ENCODE assay signal across 19 cellular contexts in genomic region chr17:50275279-50275678, GRCh38. TPM values are rescaled to one million over a fixed set of nuclear protein-coding genes. Genes with fewer than 3 reads are reported as not detected.
DNase-seq lines count a peak whose midpoint lies in the region; ATAC-seq and TF ChIP-seq lines count a peak whose summit lies in the region.
"Had no signal": no experiment of that assay in that cellular context is flagged by ENCODE, and none has a peak within 500 bp of the region (broad histone marks: within the 10 kb centered on the region; RNA-seq: fewer than 3 reads in every experiment).

No MANE protein-coding gene starts in this region.

- no peaks in the 10 kb centered on the region for H3K27me3 ChIP-seq in NT2/D1 (ENCODE audit: insufficient read depth, insufficient read length)
- H3K27me3 ChIP-seq in neural progenitor cell = peaks cover 23% of the 10 kb centered on the region
- no peaks in the 10 kb centered on the region for H3K27me3 ChIP-seq in testis
- H3K27me3 ChIP-seq: brain microvascular endothelial cell, uterus had no signal

- peaks cover 12% of the 10 kb centered on the region for H3F3A ChIP-seq in neural progenitor cell (ENCODE audit: low read depth)

- H3K79me2 ChIP-seq in neural progenitor cell (ENCODE audit: low read depth) = no peaks in the 10 kb centered on the region

- H3K4me1 ChIP-seq in NT2/D1 (ENCODE audit: insufficient read depth, insufficient read length) (peaks cover 29% of the 10 kb centered on the region), neural progenitor cell (peaks cover 24% of the 10 kb centered on the region), testis (peaks cover 11% of the 10 kb centered on the region)

- peaks cover 17% of the 10 kb centered on the region for H3K36me3 Mint-ChIP-seq in Calu3 (ENCODE audit: insufficient read depth, unreplicated experiment)
- H3K36me3 Mint-ChIP-seq in neural progenitor cell = no peaks in the 10 kb centered on the region
- H3K36me3 Mint-ChIP-seq: CD8-positive, alpha-beta memory T cell had no signal

- H3K27me3 Mint-ChIP-seq in Calu3 (ENCODE audit: unreplicated experiment) (peaks cover 30% of the 10 kb centered on the region), neural progenitor cell (ENCODE audit: insufficient read depth, low read depth) (peaks cover 8% of the 10 kb centered on the region)

- WGBS in testis, 2 donors = 65 to 81% methylated on average over 6 to 7 of the region's 7 CpGs

- TSS peak; percentile 46 for BruUV-seq in Calu3 (replicated peaks; lab: Mats Ljungman, UMichigan)

- DNase-seq in Calu3 (no peak), NT2/D1 (ENCODE audit: low read depth, low spot score) (no peak), epithelial cell of esophagus (ENCODE audit: low read depth) (no peak), neural progenitor cell (ENCODE audit: low spot score) (no peak), dermis blood vessel endothelial cell (no peak), testis (no peak)
- DNase-seq in activated naive CD4-positive, alpha-beta T cell (lab: John Stamatoyannopoulos, UW) = no peak
- DNase-seq: activated CD4-positive, alpha-beta T cell treated with anti-CD3 and anti-CD28 coated beads, Interleukin-2, amount 10 ng/mL, durations not matched to agents 7 days and 5 days; activated naive CD4-positive, alpha-beta T cell treated with anti-CD3 and anti-CD28 coated beads, Interleukin-2, amount 50 U/mL, for 16 hours; brain microvascular endothelial cell; CD8-positive, alpha-beta memory T cell; effector CD8-positive, alpha-beta T cell; GOT3; left lung; NCI-H1694 treated with DMSO at 0.1 percent for 48 hours; NCI-H446 treated with DMSO at 0.1 percent for 48 hours; uterus had no signal

- H3K9ac ChIP-seq in NT2/D1 (ENCODE audit: insufficient read length, low read depth) (peak overlapping the region; percentile 77), neural progenitor cell (no peak overlapping the region)

- H3K27ac Mint-ChIP-seq in Calu3 (ENCODE audit: unreplicated experiment) (no peak overlapping the region), neural progenitor cell (no peak overlapping the region)
- H3K27ac Mint-ChIP-seq: activated CD4-positive, alpha-beta T cell treated with anti-CD3 and anti-CD28 coated beads, Interleukin-2, amount 10 ng/mL, durations not matched to agents 7 days and 5 days; stimulated activated naive CD8-positive, alpha-beta T cell treated with anti-CD3 and anti-CD28 coated beads, Interleukin-15, Interleukin-2, amounts not matched to agents 100 ng/mL and 50 ng/mL, for 24 hours had no signal

- H3K9me3 ChIP-seq in NT2/D1 (ENCODE audit: insufficient read depth, low read length) (no peaks in the 10 kb centered on the region), neural progenitor cell (ENCODE audit: low read depth) (no peaks in the 10 kb centered on the region), testis (no peaks in the 10 kb centered on the region)
- H3K9me3 ChIP-seq: left lung, uterus had no signal

- no peak for ATAC-seq in GM19467 (IDR thresholded peaks at IDR 0.05; ENCODE audit: unreplicated experiment)
- ATAC-seq: left lung had no signal

- no peak overlapping the region for H3K4me3 Mint-ChIP-seq in Calu3 (ENCODE audit: low read depth, unreplicated experiment)
- no peak overlapping the region for H3K4me3 Mint-ChIP-seq in neural progenitor cell
- H3K4me3 Mint-ChIP-seq: activated CD4-positive, alpha-beta T cell treated with anti-CD3 and anti-CD28 coated beads, Interleukin-2, amount 10 ng/mL, durations not matched to agents 7 days and 5 days; stimulated activated naive CD8-positive, alpha-beta T cell treated with anti-CD3 and anti-CD28 coated beads, Interleukin-15, Interleukin-2, amounts not matched to agents 100 ng/mL and 50 ng/mL, for 24 hours had no signal

- TF ChIP-seq CTCF in Calu3 (IDR thresholded peaks at IDR 0.05; ENCODE audit: unreplicated experiment) (no peak), epithelial cell of esophagus (IDR thresholded peaks at IDR 0.05; ENCODE audit: insufficient read depth, low read depth, low read length, missing control alignments) (no peak), neural progenitor cell (IDR thresholded peaks at IDR 0.05) (no peak), testis (IDR thresholded peaks at IDR 0.05) (no peak)

- peaks cover 48% of the 10 kb centered on the region for H3K4me1 Mint-ChIP-seq in Calu3 (ENCODE audit: low read depth, unreplicated experiment)
- H3K4me1 Mint-ChIP-seq in neural progenitor cell = peaks cover 23% of the 10 kb centered on the region

- H3K36me3 ChIP-seq in NT2/D1 (ENCODE audit: insufficient read depth, insufficient read length, low read length) (peaks cover 30% of the 10 kb centered on the region), neural progenitor cell (no peaks in the 10 kb centered on the region), testis (ENCODE audit: low read depth, missing control alignments) (no peaks in the 10 kb centered on the region)
- H3K36me3 ChIP-seq: brain microvascular endothelial cell, uterus had no signal

- CTCF ChIA-PET in Calu3 (lab: Charles Lee) = interaction anchor here (1.9 to 4.7 kb wide), 2 partner anchors 74 to 106 kb away, joined by 4 to 58 read pairs; partner anchors contain the start of gene COL1A1

- no peak for TF ChIP-seq POLR2A in testis (IDR thresholded peaks at IDR 0.05)

- intact Hi-C loops in Calu3 (cut with micrococcal nuclease; ENCODE audit: unreplicated experiment) (no loop called here), testis (cut with DNase I; ENCODE audit: low total_unique reads) (no loop called here)

- H3K27ac ChIP-seq in neural progenitor cell = no peak overlapping the region
- H3K27ac ChIP-seq in testis = no peak overlapping the region
- H3K27ac ChIP-seq: brain microvascular endothelial cell had no signal

- H2AFZ ChIP-seq in neural progenitor cell (replicated peaks) = no peak overlapping the region

- H3K9me3 Mint-ChIP-seq in Calu3 (ENCODE audit: low read depth, unreplicated experiment) = no peaks in the 10 kb centered on the region
- H3K9me3 Mint-ChIP-seq in neural progenitor cell = no peaks in the 10 kb centered on the region
- H3K9me3 Mint-ChIP-seq: activated CD4-positive, alpha-beta T cell treated with anti-CD3 and anti-CD28 coated beads, Interleukin-2, amount 10 ng/mL, durations not matched to agents 7 days and 5 days; stimulated activated naive CD8-positive, alpha-beta T cell treated with anti-CD3 and anti-CD28 coated beads, Interleukin-15, Interleukin-2, amounts not matched to agents 100 ng/mL and 50 ng/mL, for 24 hours had no signal

- H3K4me3 ChIP-seq in NT2/D1 (ENCODE audit: insufficient read length, low read depth) (no peak overlapping the region), epithelial cell of esophagus (ENCODE audit: low read length) (peak overlapping the region; percentile 46), neural progenitor cell (no peak overlapping the region), testis (no peak overlapping the region)
- H3K4me3 ChIP-seq: uterus had no signal

- no peaks in the 10 kb centered on the region for H4K20me1 ChIP-seq in neural progenitor cell (ENCODE audit: low read depth)

- H3K4me2 ChIP-seq in neural progenitor cell = peak overlapping the region; percentile 72

RNA-seq across cellular contexts. Expression of gene TMEM92, which starts 1.0 kb away (rescaled TPM):
- 4.8 and 8.9 TPM in 2 replicates for total RNA-seq in Calu3 (2022)
- 1.8 and 4.4 TPM in 2 replicates for total RNA-seq in neural progenitor cell (ENCODE audit: low replicate concordance)
- total RNA-seq in dermis blood vessel endothelial cell = 0.17 and 0.19 TPM in 2 replicates
- total RNA-seq in testis = 1 to 10 TPM in 1 of 2 donors, under 1 TPM in 1; 0.93 to 1.5 TPM
- polyA plus RNA-seq in testis (ENCODE audit: insufficient read depth, low read depth, low replicate concordance) = 0.44 TPM
- total RNA-seq: activated CD4-positive, alpha-beta T cell treated with anti-CD3 and anti-CD28 coated beads, Interleukin-2, amount 10 ng/mL, durations not matched to agents 7 days and 5 days; CD8-positive, alpha-beta memory T cell had no signal
- polyA plus RNA-seq: CD8-positive, alpha-beta memory T cell had no signal
